In genomic region chr4:171478181-171478580, GRCh38 we compare ENCODE assay signal across 1 cellular context.
TF ChIP-seq lines count a peak whose summit lies in the region.

No MANE protein-coding gene starts in this region.

TF ChIP-seq in GM23338, 12 proteins besides CTCF, POLR2A, EP300 and RAD21 (continued from another document):
- TF ChIP-seq REST (IDR thresholded peaks at IDR 0.05; ENCODE audit: unreplicated experiment): no peak
- no peak for TF ChIP-seq JUNB (IDR thresholded peaks at IDR 0.05; ENCODE audit: unreplicated experiment)
- no peak for TF ChIP-seq ETS1 (IDR thresholded peaks at IDR 0.05)
- no peak for TF ChIP-seq EZH2phosphoT487 (IDR thresholded peaks at IDR 0.05; ENCODE audit: unreplicated experiment)
- TF ChIP-seq CREB1 (CRISPR knock-in tag; IDR thresholded peaks at IDR 0.05; ENCODE audit: low read depth): no peak
